14 cellular contexts compared by ENCODE assay signal in the genomic region with DNA sequence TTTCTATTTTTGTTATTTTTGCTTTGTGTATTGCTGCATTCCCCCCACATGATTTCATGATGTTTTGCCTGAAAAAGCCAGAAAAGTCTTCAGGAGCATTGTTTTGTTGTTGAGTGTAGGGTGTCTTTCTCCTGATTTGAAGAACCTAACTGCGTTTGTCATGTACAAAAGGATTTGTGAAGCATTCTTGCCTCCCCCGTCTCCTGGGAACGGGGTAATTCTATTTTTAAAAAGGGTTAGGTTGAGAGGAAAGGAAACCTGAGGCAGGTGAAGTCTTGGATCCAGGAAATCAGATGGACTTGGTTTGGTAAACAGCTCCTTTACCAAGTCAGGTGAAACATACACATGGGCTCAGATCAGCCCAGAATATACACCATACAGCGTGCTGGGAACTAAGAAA. TPM values are rescaled to one million over a fixed set of nuclear protein-coding genes. Genes with fewer than 3 reads are reported as not detected.
"Had no signal": no experiment of that assay in that cellular context is flagged by ENCODE, and none has a peak within 500 bp of the region (broad histone marks: within the 10 kb centered on the region; RNA-seq: fewer than 3 reads in every experiment).

No MANE protein-coding gene starts in this region.

- H3K4me3 Mint-ChIP-seq: activated CD4-positive, alpha-beta memory T cell treated with anti-CD3 and anti-CD28 coated beads, Interleukin-2, amount 10 ng/mL, durations not matched to agents 7 days and 5 days; activated T-cell treated with anti-CD3 and anti-CD28 coated beads, Interleukin-2, amount 50 U/mL, for 24 hours; memory B cell; naive thymus-derived CD8-positive, alpha-beta T cell; stimulated activated naive B cell treated with anti-CD40 and anti-IgM and Interleukin-4, amounts not matched to agents 10 μg/mL and 1 μg/mL and 100 μg/mL, for 72 hours had no signal

- H3K27ac Mint-ChIP-seq: activated CD4-positive, alpha-beta memory T cell treated with anti-CD3 and anti-CD28 coated beads, Interleukin-2, amount 10 ng/mL, durations not matched to agents 7 days and 5 days; activated T-cell treated with anti-CD3 and anti-CD28 coated beads, Interleukin-2, amount 50 U/mL, for 24 hours; memory B cell; stimulated activated naive B cell treated with anti-CD40 and anti-IgM and Interleukin-4, amounts not matched to agents 10 μg/mL and 1 μg/mL and 100 μg/mL, for 72 hours had no signal

- H3K4me1 Mint-ChIP-seq: activated CD4-positive, alpha-beta memory T cell treated with anti-CD3 and anti-CD28 coated beads, Interleukin-2, amount 10 ng/mL, durations not matched to agents 7 days and 5 days; memory B cell; stimulated activated naive B cell treated with anti-CD40 and anti-IgM and Interleukin-4, amounts not matched to agents 10 μg/mL and 1 μg/mL and 100 μg/mL, for 72 hours had no signal

- DNase-seq: activated CD4-positive, alpha-beta memory T cell treated with anti-CD3 and anti-CD28 coated beads, Interleukin-2, amount 10 ng/mL, durations not matched to agents 7 days and 5 days; activated CD4-positive, alpha-beta T cell treated with anti-CD3 and anti-CD28 coated beads for 4 hours; activated naive CD4-positive, alpha-beta T cell treated with anti-CD3 and anti-CD28 coated beads, Interleukin-2, amount 50 U/mL, for 16 hours; activated T-cell treated with anti-CD3 and anti-CD28 coated beads, Interleukin-2, amount 50 U/mL, for 24 hours; kidney; naive thymus-derived CD8-positive, alpha-beta T cell; right cardiac atrium; stimulated activated CD4-positive, alpha-beta T cell treated with anti-CD3 and anti-CD28 coated beads, Interleukin-15, amount 100 ng/mL, for 24 hours; stimulated activated CD4-positive, alpha-beta T cell treated with anti-CD3 and anti-CD28 coated beads, Interleukin-4, amount 100 ng/mL, for 1 hour; stimulated activated naive B cell treated with anti-CD40 and anti-IgM and Interleukin-4, amounts not matched to agents 10 μg/mL and 1 μg/mL and 100 μg/mL, for 72 hours; uterus had no signal

- H3K9me3 Mint-ChIP-seq: activated CD4-positive, alpha-beta memory T cell treated with anti-CD3 and anti-CD28 coated beads, Interleukin-2, amount 10 ng/mL, durations not matched to agents 7 days and 5 days; activated T-cell treated with anti-CD3 and anti-CD28 coated beads, Interleukin-2, amount 50 U/mL, for 24 hours; memory B cell; naive thymus-derived CD8-positive, alpha-beta T cell; stimulated activated naive B cell treated with anti-CD40 and anti-IgM and Interleukin-4, amounts not matched to agents 10 μg/mL and 1 μg/mL and 100 μg/mL, for 72 hours had no signal

- H3K36me3 Mint-ChIP-seq: memory B cell; naive thymus-derived CD8-positive, alpha-beta T cell; stimulated activated naive B cell treated with anti-CD40 and anti-IgM and Interleukin-4, amounts not matched to agents 10 μg/mL and 1 μg/mL and 100 μg/mL, for 72 hours had no signal

RNA-seq across cellular contexts. Expression of a gene that starts 26.0 kb away (rescaled TPM):
- total RNA-seq: activated CD4-positive, alpha-beta memory T cell treated with anti-CD3 and anti-CD28 coated beads, Interleukin-2, amount 10 ng/mL, durations not matched to agents 7 days and 5 days; astrocyte; naive thymus-derived CD8-positive, alpha-beta T cell; subcutaneous adipose tissue had no signal
